In the genomic region with DNA sequence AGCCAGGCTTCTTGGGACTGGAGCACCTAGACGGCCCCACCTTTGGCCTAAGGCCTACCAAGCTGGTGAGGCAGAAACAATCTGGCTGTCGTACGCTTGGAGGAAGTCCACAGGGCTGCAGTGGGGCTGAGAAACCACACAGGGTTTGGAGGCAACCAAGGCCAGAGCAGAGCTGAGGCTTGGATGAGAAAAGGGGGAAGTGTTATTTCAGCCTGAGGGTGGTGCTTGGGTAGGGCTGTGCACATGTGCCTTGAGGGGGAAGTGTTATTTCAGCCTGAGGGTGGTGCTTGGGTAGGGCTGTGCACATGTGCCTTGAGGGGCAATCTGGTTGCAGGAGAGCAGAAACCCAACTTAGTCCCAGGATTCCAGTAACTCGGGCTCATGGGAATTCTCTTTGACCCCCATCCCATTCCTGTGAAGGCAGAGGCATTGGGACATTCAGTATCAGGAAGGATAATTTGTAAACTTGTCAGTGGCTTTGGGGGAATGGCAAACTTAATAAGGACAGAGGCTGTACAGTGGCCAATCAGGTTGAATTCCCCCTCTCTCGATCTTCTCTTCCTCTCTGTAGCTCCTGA, we compare ENCODE assay signal across 9 cellular contexts. TPM values are rescaled to one million over a fixed set of nuclear protein-coding genes. Genes with fewer than 3 reads are reported as not detected.
DNase-seq lines count a peak whose midpoint lies in the region; ATAC-seq, FAIRE-seq and TF ChIP-seq lines count a peak whose summit lies in the region.
"Had no signal": no experiment of that assay in that cellular context is flagged by ENCODE, and none has a peak within 500 bp of the region (broad histone marks: within the 10 kb centered on the region; RNA-seq: fewer than 3 reads in every experiment).

No MANE protein-coding gene starts in this region.

- H3K27me3 ChIP-seq in K562 (ENCODE audit: control insufficient read depth in 2 of 2, insufficient read depth in 2 of 2, low read length in 2 of 2) (no peaks in the 10 kb centered on the region), muscle layer of colon (ENCODE audit: control insufficient read depth in 1 of 2, insufficient read depth in 2 of 2, low read length in 2 of 2) (peaks cover under 1 to 34% of the 10 kb centered on the region in 2 donors)

- H3K4me1 ChIP-seq in K562 (replicated peaks in 1 of 2; ENCODE audit: control insufficient read depth in 2 of 2, insufficient read depth in 2 of 2, low read length in 2 of 2) (peaks cover 3 to 20% of the 10 kb centered on the region in 2 experiments; a peak in 4 of 5 replicates), muscle layer of colon (ENCODE audit: insufficient read depth, low read length) (peaks cover 7% of the 10 kb centered on the region)

- TF ChIP-seq CTCF in K562 (IDR thresholded peaks at IDR 0.05 in 2 of 3, conservative IDR thresholded peaks at IDR 0.05 in 1 of 3; ENCODE audit: insufficient read depth in 2 of 3, low read depth in 1 of 3, low read length in 3 of 3): no peak

- intact Hi-C loops in activated naive CD4-positive, alpha-beta T cell treated with anti-CD3 and anti-CD28 coated beads for 36 hours (cut with micrococcal nuclease): loop anchor here (10.0 kb wide), 1 partner anchor 1550 kb away; the partner anchor contains the start of gene HK2
- intact Hi-C loops in K562 (cut with micrococcal nuclease): no loop called here

- peak overlapping the region; percentile 80 for H3K4me3 Mint-ChIP-seq in activated naive CD4-positive, alpha-beta T cell treated with anti-CD3 and anti-CD28 coated beads for 36 hours

- 35% methylated on average over 5 of the region's 5 CpGs for WGBS in K562 (ENCODE audit: insufficient coverage, low coverage, missing lambda C conversion rate)

- H3K9ac ChIP-seq in K562 (ENCODE audit: insufficient read depth in 1 of 2, low read depth in 2 of 2, low read length in 2 of 2) (peak overlapping the region; percentile 50 to 90; a peak in 3 of 4 replicates), muscle layer of colon (ENCODE audit: low read length) (no peak overlapping the region)

- peaks cover 11% of the 10 kb centered on the region for H3K4me1 Mint-ChIP-seq in activated naive CD4-positive, alpha-beta T cell treated with anti-CD3 and anti-CD28 coated beads for 36 hours (ENCODE audit: low read depth)

- H3K4me3 ChIP-seq in K562 (peak overlapping the region; percentile 58), muscle layer of colon (ENCODE audit: low read depth in 1 of 2, low read length in 2 of 2) (peak overlapping the region; percentile 54 to 61)

- no peaks in the 10 kb centered on the region for H3K9me3 Mint-ChIP-seq in activated naive CD4-positive, alpha-beta T cell treated with anti-CD3 and anti-CD28 coated beads for 36 hours

- peaks cover 16% of the 10 kb centered on the region for H3K27me3 Mint-ChIP-seq in activated naive CD4-positive, alpha-beta T cell treated with anti-CD3 and anti-CD28 coated beads for 36 hours (ENCODE audit: low read depth)

- H3K36me3 ChIP-seq in K562 (ENCODE audit: control insufficient read depth, insufficient read depth, low read length): 0 out of 3 replicates have a peak, but pooled peaks cover 2% of the 10 kb centered on the region
- no peaks in the 10 kb centered on the region for H3K36me3 ChIP-seq in muscle layer of colon (ENCODE audit: insufficient read depth, low read length)

- peaks cover 7% of the 10 kb centered on the region; the same call in 1 of the 2 replicates for H4K20me1 ChIP-seq in K562 (replicated peaks; ENCODE audit: control insufficient read depth, insufficient read depth, low read length)

- peaks cover 7% of the 10 kb centered on the region for H3K79me2 ChIP-seq in K562 (ENCODE audit: control insufficient read depth, insufficient read depth, low read length)

- DNase-seq in activated naive CD4-positive, alpha-beta T cell treated with anti-CD3 and anti-CD28 coated beads for 36 hours: peak; percentile 14
- DNase-seq in activated naive CD4-positive, alpha-beta T cell treated with Interleukin-2 at 50 U/mL for 16 hours: no peak
- DNase-seq in NAMALWA (ENCODE audit: low spot score) (peak; percentile 96), K562 (ENCODE audit: extremely low read depth in 1 of 4, low spot score in 3 of 4) (peak in 1 of 4 experiments; percentile 27), DMS114 treated with DMSO at 0.1 percent for 48 hours (lab: John Stamatoyannopoulos, UW; ENCODE audit: unreplicated experiment) (no peak)
- no peak for DNase-seq in stimulated activated naive CD4-positive, alpha-beta T cell (lab: John Stamatoyannopoulos, UW)

- in situ Hi-C loops in K562 (cut with MboI): no loop called here

- ATAC-seq in HG02642 (IDR thresholded peaks at IDR 0.05; ENCODE audit: poor library complexity, unreplicated experiment) (peak; percentile 40), K562 (peak; percentile 40)

- H3K4me2 ChIP-seq in K562 (ENCODE audit: insufficient read depth, low read length): peak overlapping the region; percentile 72

- no peak for TF ChIP-seq EP300 in K562 (IDR thresholded peaks at IDR 0.05; ENCODE audit: low read length)

- H2AFZ ChIP-seq in K562 (ENCODE audit: low read depth, low read length): peak overlapping the region; percentile 93

- H3K36me3 Mint-ChIP-seq in activated naive CD4-positive, alpha-beta T cell treated with anti-CD3 and anti-CD28 coated beads for 36 hours (ENCODE audit: low read depth): no peaks in the 10 kb centered on the region

- peak overlapping the region; percentile 53 for H3K27ac Mint-ChIP-seq in activated naive CD4-positive, alpha-beta T cell treated with anti-CD3 and anti-CD28 coated beads for 36 hours

- TF ChIP-seq RAD21 in K562 (CRISPR knock-in tag; conservative IDR thresholded peaks at IDR 0.05 in 1 of 2, IDR thresholded peaks at IDR 0.05 in 1 of 2): no peak

- CTCF ChIA-PET in activated naive CD4-positive, alpha-beta T cell treated with anti-CD3 and anti-CD28 coated beads for 36 hours (lab: Charles Lee): interaction anchor here (0.9 to 1.1 kb wide), 4 partner anchors 17 to 100 kb away, joined by 3 to 4 read pairs (median 4); no protein-coding TSS in a partner anchor
- CTCF ChIA-PET in K562 (lab: Yijun Ruan, JAX; ENCODE audit: low intra/inter-chr PET ratio): no interaction called here

- no peaks in the 10 kb centered on the region for H3K9me1 ChIP-seq in K562 (ENCODE audit: control insufficient read depth, insufficient read depth, low read length)

- peak; percentile 64 for FAIRE-seq in K562 (lab: Jason Lieb, UNC)

- POLR2A ChIA-PET in K562 (lab: Yijun Ruan, JAX): no interaction called here

- H3K9me3 ChIP-seq in K562 (replicated peaks; ENCODE audit: control insufficient read depth, insufficient read depth, low read depth, low read length) (no peaks in the 10 kb centered on the region), muscle layer of colon (ENCODE audit: low read length) (no peaks in the 10 kb centered on the region)

- H3K27ac ChIP-seq in K562 (ENCODE audit: extremely low read depth, low read depth, low read length): no peak overlapping the region
- H3K27ac ChIP-seq in muscle layer of colon (ENCODE audit: low read depth, low read length): no peak overlapping the region

- no peak for TF ChIP-seq POLR2A in K562 (conservative IDR thresholded peaks at IDR 0.05)

- no TSS peak for BruUV-seq in K562 (replicated peaks; lab: Mats Ljungman, UMichigan)

RNA-seq across cellular contexts. Expression of gene FBXO41, which starts 1.0 kb away (rescaled TPM):
- total RNA-seq in activated naive CD4-positive, alpha-beta T cell treated with anti-CD3 and anti-CD28 coated beads for 36 hours: 10 to 100 TPM; 11.0 to 11.8 TPM
- total RNA-seq in K562 (2011; cell fraction: chromatin; rRNA removed; ENCODE audit: low replicate concordance): 9.4 and 23.0 TPM in 2 replicates
- 12.6 and 13.2 TPM in 2 replicates for total RNA-seq in K562 (2011; cell fraction: nucleolus; rRNA removed)
- 9.8 and 10.7 TPM in 2 replicates for total RNA-seq in K562 (2011; cell fraction: nucleoplasm; rRNA removed)
- total RNA-seq in K562 (2014; rRNA removed) (3.5 and 4.8 TPM in 2 replicates), K562 (2014; rRNA removed; fragmentation: Illumina TruSeq; extraction: Trizol) (1.5 and 1.9 TPM in 2 replicates), K562 (2015; rRNA removed; fragmentation: Illumina TruSeq; extraction: Trizol) (1.4 and 1.9 TPM in 2 replicates), K562 (2021) (7.7 and 8.2 TPM in 2 replicates)
- polyA plus RNA-seq in K562 (2011; rRNA removed) (5.5 and 6.1 TPM in 2 replicates), K562 (2014; fragmentation: Illumina TruSeq; extraction: Trizol) (4.1 and 4.4 TPM in 2 replicates), K562 (2014; fragmentation: Nextera tagmentation; extraction: Ambion mirVana) (under 1 TPM; 0.21 to 0.36 TPM), K562 (2014; rRNA removed) (6.8 and 7.1 TPM in 2 replicates)
- 5.6 and 7.1 TPM in 2 replicates for polyA plus RNA-seq in K562 (2011; cell fraction: cytosol; rRNA removed)
- 26.4 and 47.6 TPM in 2 replicates for polyA plus RNA-seq in K562 (2011; cell fraction: nucleus; rRNA removed)
- polyA plus RNA-seq in K562 (2012): 3.4 and 4.5 TPM in 2 replicates
- polyA minus RNA-seq in K562 (2011; rRNA and poly(A)+ RNA removed): 3.4 and 4.9 TPM in 2 replicates
- 3.2 and 5.6 TPM in 2 replicates for polyA minus RNA-seq in K562 (2011; cell fraction: cytosol; rRNA and poly(A)+ RNA removed)
- 8.7 and 9.3 TPM in 2 replicates for polyA minus RNA-seq in K562 (2011; cell fraction: nucleus; rRNA and poly(A)+ RNA removed)

RNA-seq across cellular contexts. Expression of gene EGR4, which starts 8.1 kb away (rescaled TPM):
- under 1 TPM; 0.07 to 0.12 TPM for total RNA-seq in activated naive CD4-positive, alpha-beta T cell treated with anti-CD3 and anti-CD28 coated beads for 36 hours
- not detected in 2 replicates for total RNA-seq in K562 (2011; cell fraction: chromatin; rRNA removed; ENCODE audit: low replicate concordance)
- not detected in 2 replicates for total RNA-seq in K562 (2011; cell fraction: nucleolus; rRNA removed)
- not detected in 2 replicates for total RNA-seq in K562 (2011; cell fraction: nucleoplasm; rRNA removed)
- total RNA-seq in K562 (2014; rRNA removed) (not detected in 2 replicates), K562 (2014; rRNA removed; fragmentation: Illumina TruSeq; extraction: Trizol) (not detected in 2 replicates), K562 (2015; rRNA removed; fragmentation: Illumina TruSeq; extraction: Trizol) (not detected in 2 replicates), K562 (2021) (not detected in 2 replicates)
- polyA plus RNA-seq in K562 (2011; rRNA removed) (not detected in 2 replicates), K562 (2014; fragmentation: Illumina TruSeq; extraction: Trizol) (not detected in 2 replicates), K562 (2014; fragmentation: Nextera tagmentation; extraction: Ambion mirVana) (not detected), K562 (2014; rRNA removed) (not detected in 2 replicates)
- not detected in 2 replicates for polyA plus RNA-seq in K562 (2011; cell fraction: cytosol; rRNA removed)
- not detected in 2 replicates for polyA plus RNA-seq in K562 (2011; cell fraction: nucleus; rRNA removed)
- polyA plus RNA-seq in K562 (2012): not detected in 2 replicates
- not detected in 2 replicates for polyA minus RNA-seq in K562 (2011; rRNA and poly(A)+ RNA removed)
- not detected in 2 replicates for polyA minus RNA-seq in K562 (2011; cell fraction: cytosol; rRNA and poly(A)+ RNA removed)
- polyA minus RNA-seq in K562 (2011; cell fraction: nucleus; rRNA and poly(A)+ RNA removed): not detected in 2 replicates
- total RNA-seq: bronchial epithelial cell had no signal

RNA-seq across cellular contexts. Expression of gene CCT7, which starts 51.1 kb away (rescaled TPM):
- total RNA-seq in activated naive CD4-positive, alpha-beta T cell treated with anti-CD3 and anti-CD28 coated beads for 36 hours: 100 to 1,000 TPM; 654 to 705 TPM
- total RNA-seq in K562 (2011; cell fraction: chromatin; rRNA removed; ENCODE audit: low replicate concordance): 147 and 196 TPM in 2 replicates
- total RNA-seq in K562 (2011; cell fraction: nucleolus; rRNA removed): 171 and 174 TPM in 2 replicates
- total RNA-seq in K562 (2011; cell fraction: nucleoplasm; rRNA removed): 140 and 154 TPM in 2 replicates
- 638 and 695 TPM in 2 replicates for total RNA-seq in K562 (2014; rRNA removed)
- 579 and 592 TPM in 2 replicates for total RNA-seq in K562 (2014; rRNA removed; fragmentation: Illumina TruSeq; extraction: Trizol)
- 599 and 679 TPM in 2 replicates for total RNA-seq in K562 (2015; rRNA removed; fragmentation: Illumina TruSeq; extraction: Trizol)
- 647 and 659 TPM in 2 replicates for total RNA-seq in K562 (2021)
- polyA plus RNA-seq in K562 (2011; rRNA removed): 366 and 847 TPM in 2 replicates
- 404 and 796 TPM in 2 replicates for polyA plus RNA-seq in K562 (2011; cell fraction: cytosol; rRNA removed)
- 126 and 224 TPM in 2 replicates for polyA plus RNA-seq in K562 (2011; cell fraction: nucleus; rRNA removed)
- polyA plus RNA-seq in K562 (2012): 329 and 1,243 TPM in 2 replicates
- polyA plus RNA-seq in K562 (2014; fragmentation: Illumina TruSeq; extraction: Trizol): 833 and 856 TPM in 2 replicates
- 100 to 1,000 TPM; 326 to 587 TPM for polyA plus RNA-seq in K562 (2014; fragmentation: Nextera tagmentation; extraction: Ambion mirVana)
- polyA plus RNA-seq in K562 (2014; rRNA removed): 625 and 697 TPM in 2 replicates
- 536 and 870 TPM in 2 replicates for polyA minus RNA-seq in K562 (2011; rRNA and poly(A)+ RNA removed)
- 230 and 274 TPM in 2 replicates for polyA minus RNA-seq in K562 (2011; cell fraction: cytosol; rRNA and poly(A)+ RNA removed)
- polyA minus RNA-seq in K562 (2011; cell fraction: nucleus; rRNA and poly(A)+ RNA removed): 90.9 and 94.3 TPM in 2 replicates

RNA-seq across cellular contexts. Expression of gene PRADC1, which starts 52.2 kb away (rescaled TPM):
- total RNA-seq in activated naive CD4-positive, alpha-beta T cell treated with anti-CD3 and anti-CD28 coated beads for 36 hours: 10 to 100 TPM; 10.1 to 10.2 TPM
- total RNA-seq in K562 (2011; cell fraction: chromatin; rRNA removed; ENCODE audit: low replicate concordance): 11.4 and 34.2 TPM in 2 replicates
- total RNA-seq in K562 (2011; cell fraction: nucleolus; rRNA removed): 47.5 and 50.4 TPM in 2 replicates
- total RNA-seq in K562 (2011; cell fraction: nucleoplasm; rRNA removed): 38.3 and 45.1 TPM in 2 replicates
- total RNA-seq in K562 (2014; rRNA removed): 43.1 and 47.4 TPM in 2 replicates
- 26.1 and 32.9 TPM in 2 replicates for total RNA-seq in K562 (2014; rRNA removed; fragmentation: Illumina TruSeq; extraction: Trizol)
- total RNA-seq in K562 (2015; rRNA removed; fragmentation: Illumina TruSeq; extraction: Trizol): 33.8 and 33.9 TPM in 2 replicates
- total RNA-seq in K562 (2021): 36.3 and 41.2 TPM in 2 replicates
- polyA plus RNA-seq in K562 (2011; rRNA removed): 23.3 and 34.2 TPM in 2 replicates
- polyA plus RNA-seq in K562 (2011; cell fraction: cytosol; rRNA removed): 27.5 and 84.8 TPM in 2 replicates
- 13.6 and 23.0 TPM in 2 replicates for polyA plus RNA-seq in K562 (2011; cell fraction: nucleus; rRNA removed)
- polyA plus RNA-seq in K562 (2012): 34.4 and 39.4 TPM in 2 replicates
- polyA plus RNA-seq in K562 (2014; fragmentation: Illumina TruSeq; extraction: Trizol): 36.1 and 38.5 TPM in 2 replicates
- polyA plus RNA-seq in K562 (2014; fragmentation: Nextera tagmentation; extraction: Ambion mirVana): 10 to 100 TPM in 1 of 2 experiments, 1 to 10 TPM in 1; 7.3 to 10.7 TPM
- 40.9 and 43.1 TPM in 2 replicates for polyA plus RNA-seq in K562 (2014; rRNA removed)
- 9.2 and 20.3 TPM in 2 replicates for polyA minus RNA-seq in K562 (2011; rRNA and poly(A)+ RNA removed)
- polyA minus RNA-seq in K562 (2011; cell fraction: cytosol; rRNA and poly(A)+ RNA removed): 9.3 and 18.8 TPM in 2 replicates
- 6.7 and 7.3 TPM in 2 replicates for polyA minus RNA-seq in K562 (2011; cell fraction: nucleus; rRNA and poly(A)+ RNA removed)

Comparison
In these comparisons a context has a peak if more than half of its experiments do, and no peak if none do; other contexts are left out.
1. DNase-seq: peak in activated naive CD4-positive, alpha-beta T cell treated with anti-CD3 and anti-CD28 coated beads for 36 hours (single experiment) and NAMALWA (single experiment); none in activated naive CD4-positive, alpha-beta T cell treated with Interleukin-2 at 50 U/mL for 16 hours (single experiment), DMS114 treated with DMSO at 0.1 percent for 48 hours (single experiment) and stimulated activated naive CD4-positive, alpha-beta T cell (0 of 6).